In the genomic region with DNA sequence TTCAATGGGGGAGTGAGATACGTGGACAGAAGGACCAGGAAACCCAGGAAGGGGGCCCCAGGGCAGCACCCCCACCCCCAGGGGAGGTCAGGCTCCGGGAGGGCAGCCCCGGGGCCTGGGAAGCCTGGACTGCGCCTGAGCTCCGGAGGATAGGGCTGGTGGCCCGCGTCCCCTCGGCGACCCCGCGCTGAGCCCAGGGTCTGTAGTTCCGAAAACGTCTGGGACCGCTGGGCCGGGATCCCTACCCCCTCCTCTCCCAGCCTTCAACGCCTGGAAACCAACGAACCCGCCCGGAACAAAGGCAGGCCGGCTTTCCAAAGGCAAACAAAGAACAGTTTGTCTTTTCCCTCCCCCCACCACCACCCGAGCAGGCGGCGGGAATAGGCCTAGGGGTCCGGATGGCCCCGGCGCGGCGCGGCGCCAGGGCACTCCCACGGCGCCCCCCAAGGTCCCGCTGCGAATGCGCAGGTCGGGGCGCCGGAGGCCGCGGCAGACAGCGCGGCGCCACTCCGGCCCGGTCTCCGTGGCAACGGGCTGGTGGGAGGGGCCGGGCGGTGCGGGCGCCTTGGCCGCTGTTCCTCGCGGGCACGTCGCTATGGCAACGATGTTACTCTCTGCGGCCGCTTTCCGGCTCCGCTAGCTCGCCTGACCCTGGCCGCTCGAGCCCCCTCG, we compare ENCODE assay signal across 1 cellular context.
A peak's percentile ranks its signal among the peaks of the same experiment; 100 is the strongest.
TF ChIP-seq lines count a peak whose summit lies in the region.

No MANE protein-coding gene starts in this region.

TF ChIP-seq in HepG2, 621 proteins besides CTCF, POLR2A, EP300 and RAD21 (continued from another document and continues in another):
- TF ChIP-seq, protein P1, sequence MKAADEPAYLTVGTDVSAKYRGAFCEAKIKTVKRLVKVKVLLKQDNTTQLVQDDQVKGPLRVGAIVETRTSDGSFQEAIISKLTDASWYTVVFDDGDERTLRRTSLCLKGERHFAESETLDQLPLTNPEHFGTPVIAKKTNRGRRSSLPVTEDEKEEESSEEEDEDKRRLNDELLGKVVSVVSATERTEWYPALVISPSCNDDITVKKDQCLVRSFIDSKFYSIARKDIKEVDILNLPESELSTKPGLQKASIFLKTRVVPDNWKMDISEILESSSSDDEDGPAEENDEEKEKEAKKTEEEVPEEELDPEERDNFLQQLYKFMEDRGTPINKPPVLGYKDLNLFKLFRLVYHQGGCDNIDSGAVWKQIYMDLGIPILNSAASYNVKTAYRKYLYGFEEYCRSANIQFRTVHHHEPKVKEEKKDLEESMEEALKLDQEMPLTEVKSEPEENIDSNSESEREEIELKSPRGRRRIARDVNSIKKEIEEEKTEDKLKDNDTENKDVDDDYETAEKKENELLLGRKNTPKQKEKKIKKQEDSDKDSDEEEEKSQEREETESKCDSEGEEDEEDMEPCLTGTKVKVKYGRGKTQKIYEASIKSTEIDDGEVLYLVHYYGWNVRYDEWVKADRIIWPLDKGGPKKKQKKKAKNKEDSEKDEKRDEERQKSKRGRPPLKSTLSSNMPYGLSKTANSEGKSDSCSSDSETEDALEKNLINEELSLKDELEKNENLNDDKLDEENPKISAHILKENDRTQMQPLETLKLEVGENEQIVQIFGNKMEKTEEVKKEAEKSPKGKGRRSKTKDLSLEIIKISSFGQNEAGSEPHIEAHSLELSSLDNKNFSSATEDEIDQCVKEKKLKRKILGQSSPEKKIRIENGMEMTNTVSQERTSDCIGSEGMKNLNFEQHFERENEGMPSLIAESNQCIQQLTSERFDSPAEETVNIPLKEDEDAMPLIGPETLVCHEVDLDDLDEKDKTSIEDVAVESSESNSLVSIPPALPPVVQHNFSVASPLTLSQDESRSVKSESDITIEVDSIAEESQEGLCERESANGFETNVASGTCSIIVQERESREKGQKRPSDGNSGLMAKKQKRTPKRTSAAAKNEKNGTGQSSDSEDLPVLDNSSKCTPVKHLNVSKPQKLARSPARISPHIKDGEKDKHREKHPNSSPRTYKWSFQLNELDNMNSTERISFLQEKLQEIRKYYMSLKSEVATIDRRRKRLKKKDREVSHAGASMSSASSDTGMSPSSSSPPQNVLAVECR (CRISPR knock-in tag; IDR thresholded peaks at IDR 0.05; ENCODE audit: borderline replicate concordance) = peak; percentile 53; the same call in 1 of the 2 replicates
- TF ChIP-seq PHF20 (CRISPR knock-in tag; IDR thresholded peaks at IDR 0.05) (peak; percentile 58), ZMYM4 (CRISPR knock-in tag; IDR thresholded peaks at IDR 0.05) (peak; percentile 77), NFIC (IDR thresholded peaks at IDR 0.05; ENCODE audit: low read length) (peak; percentile 47; the same call in 1 of the 2 replicates), RFX1 (IDR thresholded peaks at IDR 0.05) (peak; percentile 99), ZNF724P (CRISPR knock-in tag; IDR thresholded peaks at IDR 0.05; ENCODE audit: borderline replicate concordance) (0 out of 2 replicates have a peak, but pooled peaks have one; percentile 43), ZNF10 (CRISPR knock-in tag; IDR thresholded peaks at IDR 0.05; ENCODE audit: borderline replicate concordance, low read depth) (no peak), MXI1 (IDR thresholded peaks at IDR 0.05; ENCODE audit: borderline replicate concordance, low read depth, low read length) (peak; percentile 97), MED1 (CRISPR knock-in tag; IDR thresholded peaks at IDR 0.05) (peak; percentile 88), JUND (CRISPR knock-in tag; IDR thresholded peaks at IDR 0.05) (peak; percentile 27; the same call in 1 of the 2 replicates), PITX1 (CRISPR knock-in tag; IDR thresholded peaks at IDR 0.05) (peak; percentile 85; the same call in 1 of the 2 replicates), ZEB1 (IDR thresholded peaks at IDR 0.05; ENCODE audit: insufficient replicate concordance, low read depth) (no peak), RBM39 (IDR thresholded peaks at IDR 0.05; ENCODE audit: low read depth, low read length, poor library complexity, severe bottlenecking) (peak; percentile 83), PHF8 (CRISPR knock-in tag; IDR thresholded peaks at IDR 0.05) (0 out of 2 replicates have a peak, but pooled peaks have one; percentile 49), ZFP1 (CRISPR knock-in tag; IDR thresholded peaks at IDR 0.05) (peak; percentile 35; the same call in 1 of the 2 replicates), ZNF263 (CRISPR knock-in tag; IDR thresholded peaks at IDR 0.05) (0 out of 2 replicates have a peak, but pooled peaks have one; percentile 17), ZNF446 (CRISPR knock-in tag; IDR thresholded peaks at IDR 0.05) (peak; percentile 73; the same call in 1 of the 2 replicates), ZNF883 (CRISPR knock-in tag; IDR thresholded peaks at IDR 0.05; ENCODE audit: not compliant biosample characterization) (peak; percentile 83), ZFYVE20 (CRISPR knock-in tag; IDR thresholded peaks at IDR 0.05; ENCODE audit: borderline replicate concordance, low read depth) (no peak), BRD4 (CRISPR knock-in tag; IDR thresholded peaks at IDR 0.05) (peak; percentile 82; the same call in 1 of the 2 replicates), ZBTB7B (CRISPR knock-in tag; IDR thresholded peaks at IDR 0.05) (peak; percentile 98), FOXA1 (IDR thresholded peaks at IDR 0.05) (no peak), FOXA1 (CRISPR knock-in tag; IDR thresholded peaks at IDR 0.05) (peak; percentile 86), SP5 (CRISPR knock-in tag; IDR thresholded peaks at IDR 0.05; ENCODE audit: borderline replicate concordance, low read depth) (peak; percentile 78), NFKBIZ (CRISPR knock-in tag; IDR thresholded peaks at IDR 0.05) (peak; percentile 63; the same call in 1 of the 2 replicates), RFXAP (CRISPR knock-in tag; IDR thresholded peaks at IDR 0.05; ENCODE audit: borderline replicate concordance) (peak; percentile 94; the same call in 1 of the 2 replicates), ZNF660 (CRISPR knock-in tag; IDR thresholded peaks at IDR 0.05; ENCODE audit: borderline replicate concordance, low read depth) (no peak), ZNF773 (CRISPR knock-in tag; IDR thresholded peaks at IDR 0.05; ENCODE audit: borderline replicate concordance) (0 out of 2 replicates have a peak, but pooled peaks have one; percentile 14), ZNF556 (CRISPR knock-in tag; IDR thresholded peaks at IDR 0.05; ENCODE audit: borderline replicate concordance) (no peak), HOXA3 (CRISPR knock-in tag; IDR thresholded peaks at IDR 0.05) (peak; percentile 68)
- TF ChIP-seq, protein P2, sequence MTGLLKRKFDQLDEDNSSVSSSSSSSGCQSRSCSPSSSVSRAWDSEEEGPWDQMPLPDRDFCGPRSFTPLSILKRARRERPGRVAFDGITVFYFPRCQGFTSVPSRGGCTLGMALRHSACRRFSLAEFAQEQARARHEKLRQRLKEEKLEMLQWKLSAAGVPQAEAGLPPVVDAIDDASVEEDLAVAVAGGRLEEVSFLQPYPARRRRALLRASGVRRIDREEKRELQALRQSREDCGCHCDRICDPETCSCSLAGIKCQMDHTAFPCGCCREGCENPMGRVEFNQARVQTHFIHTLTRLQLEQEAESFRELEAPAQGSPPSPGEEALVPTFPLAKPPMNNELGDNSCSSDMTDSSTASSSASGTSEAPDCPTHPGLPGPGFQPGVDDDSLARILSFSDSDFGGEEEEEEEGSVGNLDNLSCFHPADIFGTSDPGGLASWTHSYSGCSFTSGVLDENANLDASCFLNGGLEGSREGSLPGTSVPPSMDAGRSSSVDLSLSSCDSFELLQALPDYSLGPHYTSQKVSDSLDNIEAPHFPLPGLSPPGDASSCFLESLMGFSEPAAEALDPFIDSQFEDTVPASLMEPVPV (CRISPR knock-in tag; IDR thresholded peaks at IDR 0.05) = peak; percentile 62
- TF ChIP-seq, protein P3, sequence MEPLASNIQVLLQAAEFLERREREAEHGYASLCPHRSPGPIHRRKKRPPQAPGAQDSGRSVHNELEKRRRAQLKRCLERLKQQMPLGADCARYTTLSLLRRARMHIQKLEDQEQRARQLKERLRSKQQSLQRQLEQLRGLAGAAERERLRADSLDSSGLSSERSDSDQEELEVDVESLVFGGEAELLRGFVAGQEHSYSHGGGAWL (CRISPR knock-in tag; IDR thresholded peaks at IDR 0.05) = peak; percentile 4; the same call in 1 of the 2 replicates
- TF ChIP-seq, protein P4, sequence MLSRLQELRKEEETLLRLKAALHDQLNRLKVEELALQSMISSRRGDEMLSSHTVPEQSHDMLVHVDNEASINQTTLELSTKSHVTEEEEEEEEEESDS (CRISPR knock-in tag; IDR thresholded peaks at IDR 0.05; ENCODE audit: borderline replicate concordance) = 0 out of 2 replicates have a peak, but pooled peaks have one; percentile 43
- TF ChIP-seq, protein P5, sequence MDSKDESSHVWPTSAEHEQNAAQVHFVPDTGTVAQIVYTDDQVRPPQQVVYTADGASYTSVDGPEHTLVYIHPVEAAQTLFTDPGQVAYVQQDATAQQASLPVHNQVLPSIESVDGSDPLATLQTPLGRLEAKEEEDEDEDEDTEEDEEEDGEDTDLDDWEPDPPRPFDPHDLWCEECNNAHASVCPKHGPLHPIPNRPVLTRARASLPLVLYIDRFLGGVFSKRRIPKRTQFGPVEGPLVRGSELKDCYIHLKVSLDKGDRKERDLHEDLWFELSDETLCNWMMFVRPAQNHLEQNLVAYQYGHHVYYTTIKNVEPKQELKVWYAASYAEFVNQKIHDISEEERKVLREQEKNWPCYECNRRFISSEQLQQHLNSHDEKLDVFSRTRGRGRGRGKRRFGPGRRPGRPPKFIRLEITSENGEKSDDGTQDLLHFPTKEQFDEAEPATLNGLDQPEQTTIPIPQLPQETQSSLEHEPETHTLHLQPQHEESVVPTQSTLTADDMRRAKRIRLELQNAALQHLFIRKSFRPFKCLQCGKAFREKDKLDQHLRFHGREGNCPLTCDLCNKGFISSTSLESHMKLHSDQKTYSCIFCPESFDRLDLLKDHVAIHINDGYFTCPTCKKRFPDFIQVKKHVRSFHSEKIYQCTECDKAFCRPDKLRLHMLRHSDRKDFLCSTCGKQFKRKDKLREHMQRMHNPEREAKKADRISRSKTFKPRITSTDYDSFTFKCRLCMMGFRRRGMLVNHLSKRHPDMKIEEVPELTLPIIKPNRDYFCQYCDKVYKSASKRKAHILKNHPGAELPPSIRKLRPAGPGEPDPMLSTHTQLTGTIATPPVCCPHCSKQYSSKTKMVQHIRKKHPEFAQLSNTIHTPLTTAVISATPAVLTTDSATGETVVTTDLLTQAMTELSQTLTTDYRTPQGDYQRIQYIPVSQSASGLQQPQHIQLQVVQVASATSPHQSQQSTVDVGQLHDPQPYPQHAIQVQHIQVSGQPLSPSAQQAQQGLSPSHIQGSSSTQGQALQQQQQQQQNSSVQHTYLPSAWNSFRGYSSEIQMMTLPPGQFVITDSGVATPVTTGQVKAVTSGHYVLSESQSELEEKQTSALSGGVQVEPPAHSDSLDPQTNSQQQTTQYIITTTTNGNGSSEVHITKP (CRISPR knock-in tag; IDR thresholded peaks at IDR 0.05; ENCODE audit: low read depth) = peak; percentile 78; the same call in 1 of the 2 replicates
- TF ChIP-seq, protein P6, sequence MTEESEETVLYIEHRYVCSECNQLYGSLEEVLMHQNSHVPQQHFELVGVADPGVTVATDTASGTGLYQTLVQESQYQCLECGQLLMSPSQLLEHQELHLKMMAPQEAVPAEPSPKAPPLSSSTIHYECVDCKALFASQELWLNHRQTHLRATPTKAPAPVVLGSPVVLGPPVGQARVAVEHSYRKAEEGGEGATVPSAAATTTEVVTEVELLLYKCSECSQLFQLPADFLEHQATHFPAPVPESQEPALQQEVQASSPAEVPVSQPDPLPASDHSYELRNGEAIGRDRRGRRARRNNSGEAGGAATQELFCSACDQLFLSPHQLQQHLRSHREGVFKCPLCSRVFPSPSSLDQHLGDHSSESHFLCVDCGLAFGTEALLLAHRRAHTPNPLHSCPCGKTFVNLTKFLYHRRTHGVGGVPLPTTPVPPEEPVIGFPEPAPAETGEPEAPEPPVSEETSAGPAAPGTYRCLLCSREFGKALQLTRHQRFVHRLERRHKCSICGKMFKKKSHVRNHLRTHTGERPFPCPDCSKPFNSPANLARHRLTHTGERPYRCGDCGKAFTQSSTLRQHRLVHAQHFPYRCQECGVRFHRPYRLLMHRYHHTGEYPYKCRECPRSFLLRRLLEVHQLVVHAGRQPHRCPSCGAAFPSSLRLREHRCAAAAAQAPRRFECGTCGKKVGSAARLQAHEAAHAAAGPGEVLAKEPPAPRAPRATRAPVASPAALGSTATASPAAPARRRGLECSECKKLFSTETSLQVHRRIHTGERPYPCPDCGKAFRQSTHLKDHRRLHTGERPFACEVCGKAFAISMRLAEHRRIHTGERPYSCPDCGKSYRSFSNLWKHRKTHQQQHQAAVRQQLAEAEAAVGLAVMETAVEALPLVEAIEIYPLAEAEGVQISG (CRISPR knock-in tag; IDR thresholded peaks at IDR 0.05) = peak; percentile 87
- TF ChIP-seq, protein P7, sequence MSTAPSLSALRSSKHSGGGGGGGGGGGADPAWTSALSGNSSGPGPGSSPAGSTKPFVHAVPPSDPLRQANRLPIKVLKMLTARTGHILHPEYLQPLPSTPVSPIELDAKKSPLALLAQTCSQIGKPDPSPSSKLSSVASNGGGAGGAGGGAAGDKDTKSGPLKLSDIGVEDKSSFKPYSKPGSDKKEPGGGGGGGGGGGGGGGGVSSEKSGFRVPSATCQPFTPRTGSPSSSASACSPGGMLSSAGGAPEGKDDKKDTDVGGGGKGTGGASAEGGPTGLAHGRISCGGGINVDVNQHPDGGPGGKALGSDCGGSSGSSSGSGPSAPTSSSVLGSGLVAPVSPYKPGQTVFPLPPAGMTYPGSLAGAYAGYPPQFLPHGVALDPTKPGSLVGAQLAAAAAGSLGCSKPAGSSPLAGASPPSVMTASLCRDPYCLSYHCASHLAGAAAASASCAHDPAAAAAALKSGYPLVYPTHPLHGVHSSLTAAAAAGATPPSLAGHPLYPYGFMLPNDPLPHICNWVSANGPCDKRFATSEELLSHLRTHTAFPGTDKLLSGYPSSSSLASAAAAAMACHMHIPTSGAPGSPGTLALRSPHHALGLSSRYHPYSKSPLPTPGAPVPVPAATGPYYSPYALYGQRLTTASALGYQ (CRISPR knock-in tag; IDR thresholded peaks at IDR 0.05) = peak; percentile 78; the same call in 1 of the 2 replicates
- TF ChIP-seq, protein P8, sequence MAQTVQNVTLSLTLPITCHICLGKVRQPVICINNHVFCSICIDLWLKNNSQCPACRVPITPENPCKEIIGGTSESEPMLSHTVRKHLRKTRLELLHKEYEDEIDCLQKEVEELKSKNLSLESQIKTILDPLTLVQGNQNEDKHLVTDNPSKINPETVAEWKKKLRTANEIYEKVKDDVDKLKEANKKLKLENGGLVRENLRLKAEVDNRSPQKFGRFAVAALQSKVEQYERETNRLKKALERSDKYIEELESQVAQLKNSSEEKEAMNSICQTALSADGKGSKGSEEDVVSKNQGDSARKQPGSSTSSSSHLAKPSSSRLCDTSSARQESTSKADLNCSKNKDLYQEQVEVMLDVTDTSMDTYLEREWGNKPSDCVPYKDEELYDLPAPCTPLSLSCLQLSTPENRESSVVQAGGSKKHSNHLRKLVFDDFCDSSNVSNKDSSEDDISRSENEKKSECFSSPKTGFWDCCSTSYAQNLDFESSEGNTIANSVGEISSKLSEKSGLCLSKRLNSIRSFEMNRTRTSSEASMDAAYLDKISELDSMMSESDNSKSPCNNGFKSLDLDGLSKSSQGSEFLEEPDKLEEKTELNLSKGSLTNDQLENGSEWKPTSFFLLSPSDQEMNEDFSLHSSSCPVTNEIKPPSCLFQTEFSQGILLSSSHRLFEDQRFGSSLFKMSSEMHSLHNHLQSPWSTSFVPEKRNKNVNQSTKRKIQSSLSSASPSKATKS (CRISPR knock-in tag; IDR thresholded peaks at IDR 0.05) = 0 out of 2 replicates have a peak, but pooled peaks have one; percentile 69
- TF ChIP-seq, protein P9, sequence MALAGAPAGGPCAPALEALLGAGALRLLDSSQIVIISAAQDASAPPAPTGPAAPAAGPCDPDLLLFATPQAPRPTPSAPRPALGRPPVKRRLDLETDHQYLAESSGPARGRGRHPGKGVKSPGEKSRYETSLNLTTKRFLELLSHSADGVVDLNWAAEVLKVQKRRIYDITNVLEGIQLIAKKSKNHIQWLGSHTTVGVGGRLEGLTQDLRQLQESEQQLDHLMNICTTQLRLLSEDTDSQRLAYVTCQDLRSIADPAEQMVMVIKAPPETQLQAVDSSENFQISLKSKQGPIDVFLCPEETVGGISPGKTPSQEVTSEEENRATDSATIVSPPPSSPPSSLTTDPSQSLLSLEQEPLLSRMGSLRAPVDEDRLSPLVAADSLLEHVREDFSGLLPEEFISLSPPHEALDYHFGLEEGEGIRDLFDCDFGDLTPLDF (CRISPR knock-in tag; IDR thresholded peaks at IDR 0.05) = peak; percentile 86
